Comparison of ENCODE assay signal across 8 cellular contexts in genomic region chr1:36366091-36366661, GRCh38. TPM values are rescaled to one million over a fixed set of nuclear protein-coding genes. Genes with fewer than 3 reads are reported as not detected.
DNase-seq lines count a peak whose midpoint lies in the region; ATAC-seq lines count a peak whose summit lies in the region.

No MANE protein-coding gene starts in this region.

- no peak overlapping the region for H2AFZ ChIP-seq in mesenchymal stem cell (ENCODE audit: low read depth, low read length)

- H3K79me1 ChIP-seq in mesenchymal stem cell (replicated peaks; ENCODE audit: low read length, poor library complexity, severe bottlenecking) = peaks cover 17% of the 10 kb centered on the region

- H3K27ac Mint-ChIP-seq in T-helper 2 cell treated with Interferon-gamma antibody and Interleukin-4, amounts not matched to agents 5 μg/mL and 100 μg/mL, for 36 hours = peak overlapping the region; percentile 89
- peak overlapping the region; percentile 88 for H3K27ac Mint-ChIP-seq in central memory CD8-positive, alpha-beta T cell (ENCODE audit: low read depth)

- peak; percentile 83 for ATAC-seq in central memory CD8-positive, alpha-beta T cell (replicated peaks; ENCODE audit: extremely low read depth, poor library complexity, severe bottlenecking)

- H3K18ac ChIP-seq in mesenchymal stem cell (ENCODE audit: low read depth in 1 of 2, low read length in 2 of 2) = peak overlapping the region; percentile 3 to 73

- 74% methylated on average over 16 of the region's 18 CpGs for WGBS in mesenchymal stem cell

- H3K27me3 Mint-ChIP-seq in T-helper 2 cell treated with Interferon-gamma antibody and Interleukin-4, amounts not matched to agents 5 μg/mL and 100 μg/mL, for 36 hours (ENCODE audit: low read depth) = no peaks in the 10 kb centered on the region
- H3K27me3 Mint-ChIP-seq in central memory CD8-positive, alpha-beta T cell = no peaks in the 10 kb centered on the region

- no peaks in the 10 kb centered on the region for H3K9me3 Mint-ChIP-seq in T-helper 2 cell treated with Interferon-gamma antibody and Interleukin-4, amounts not matched to agents 5 μg/mL and 100 μg/mL, for 36 hours
- H3K9me3 Mint-ChIP-seq in central memory CD8-positive, alpha-beta T cell = no peaks in the 10 kb centered on the region

- peak overlapping the region; percentile 23 for H2AK5ac ChIP-seq in mesenchymal stem cell (ENCODE audit: low read length, severe bottlenecking)

- H2BK12ac ChIP-seq in mesenchymal stem cell (ENCODE audit: low read length in 2 of 2) = peak overlapping the region; percentile 0 to 18

- peak; percentile 57 for DNase-seq in ELR (ENCODE audit: low read depth)
- no peak for DNase-seq in T-helper 2 cell treated with Interferon-gamma antibody and Interleukin-4, amounts not matched to agents 5 μg/mL and 100 μg/mL, for 36 hours (ENCODE audit: low spot score)
- peak in 1 of 2 donors; percentile 28 for DNase-seq in central memory CD8-positive, alpha-beta T cell (ENCODE audit: low spot score in 2 of 2)
- peak; percentile 53 for DNase-seq in mesenchymal stem cell
- no peak for DNase-seq in germinal center (ENCODE audit: low spot score)
- DNase-seq in NCI-H748 (lab: John Stamatoyannopoulos, UW; ENCODE audit: unreplicated experiment) = no peak
- DNase-seq in NCI-H748 treated with DMSO at 0.1 percent for 48 hours (lab: John Stamatoyannopoulos, UW) = no peak

- no peak overlapping the region for H3K23ac ChIP-seq in mesenchymal stem cell (ENCODE audit: low read length in 2 of 2)

- H4K91ac ChIP-seq in mesenchymal stem cell (ENCODE audit: low read length) = peak overlapping the region; percentile 75

- H3K9me3 ChIP-seq in mesenchymal stem cell (ENCODE audit: control insufficient read depth, low read length) = no peaks in the 10 kb centered on the region
- no peaks in the 10 kb centered on the region for H3K9me3 ChIP-seq in subcutaneous abdominal adipose tissue (ENCODE audit: control insufficient read depth in 5 of 5, low read length in 5 of 5)

- no peak overlapping the region for H3K27ac ChIP-seq in mesenchymal stem cell (ENCODE audit: low read length, poor library complexity, severe bottlenecking)
- peak overlapping the region; percentile 80 for H3K27ac ChIP-seq in subcutaneous abdominal adipose tissue (ENCODE audit: low read depth, low read length)

- H4K8ac ChIP-seq in mesenchymal stem cell (ENCODE audit: low read length) = peak overlapping the region; percentile 88

- H3K4me2 ChIP-seq in mesenchymal stem cell (ENCODE audit: low read length, poor library complexity, severe bottlenecking) = no peak overlapping the region

- peak overlapping the region in 1 of 2 experiments; percentile 55 for H3K14ac ChIP-seq in mesenchymal stem cell (ENCODE audit: low read length in 2 of 2)

- H3K36me3 ChIP-seq in mesenchymal stem cell (ENCODE audit: control insufficient read depth in 1 of 2, insufficient read depth in 2 of 2, low read depth in 1 of 2, low read length in 2 of 2) = peaks cover 41 to 45% of the 10 kb centered on the region in 2 experiments
- H3K36me3 ChIP-seq in subcutaneous abdominal adipose tissue (ENCODE audit: control insufficient read depth in 5 of 5, insufficient read depth in 5 of 5, low read length in 5 of 5) = peaks cover 2 to 27% (median 26%) of the 10 kb centered on the region in 5 donors

- H3K36me3 Mint-ChIP-seq in T-helper 2 cell treated with Interferon-gamma antibody and Interleukin-4, amounts not matched to agents 5 μg/mL and 100 μg/mL, for 36 hours (ENCODE audit: low read depth) = peaks cover 21% of the 10 kb centered on the region
- peaks cover 21% of the 10 kb centered on the region for H3K36me3 Mint-ChIP-seq in central memory CD8-positive, alpha-beta T cell (ENCODE audit: insufficient read depth)

- no peaks in the 10 kb centered on the region for H3K27me3 ChIP-seq in mesenchymal stem cell (ENCODE audit: control insufficient read depth in 1 of 2, insufficient read depth in 1 of 2, low read length in 2 of 2)
- H3K27me3 ChIP-seq in subcutaneous abdominal adipose tissue (ENCODE audit: control insufficient read depth in 5 of 5, insufficient read depth in 4 of 5, low read length in 5 of 5) = no peaks in the 10 kb centered on the region

- H3K4ac ChIP-seq in mesenchymal stem cell (ENCODE audit: low read depth in 1 of 2, low read length in 2 of 2) = peak overlapping the region; percentile 44 to 68

- peaks cover 30% of the 10 kb centered on the region for H3K4me1 ChIP-seq in mesenchymal stem cell (ENCODE audit: control insufficient read depth, insufficient read depth, low read depth, low read length)
- H3K4me1 ChIP-seq in subcutaneous abdominal adipose tissue (ENCODE audit: control insufficient read depth in 5 of 5, insufficient read depth in 5 of 5, low read length in 5 of 5) = peaks cover 9 to 35% (median 31%) of the 10 kb centered on the region in 5 donors

- peak overlapping the region; percentile 17 for H2BK15ac ChIP-seq in mesenchymal stem cell (ENCODE audit: low read depth, poor library complexity, severe bottlenecking)

- H2BK5ac ChIP-seq in mesenchymal stem cell (ENCODE audit: low read depth, low read length, poor library complexity, severe bottlenecking) = no peak overlapping the region

- H3K4me3 ChIP-seq in mesenchymal stem cell (ENCODE audit: insufficient read depth in 1 of 2, low read depth in 1 of 2, low read length in 2 of 2) (peak overlapping the region in 1 of 2 experiments; percentile 10), subcutaneous abdominal adipose tissue (ENCODE audit: low read depth in 1 of 5, low read length in 5 of 5) (peak overlapping the region in 1 of 5 donors; percentile 13)

- H3K4me1 Mint-ChIP-seq in T-helper 2 cell treated with Interferon-gamma antibody and Interleukin-4, amounts not matched to agents 5 μg/mL and 100 μg/mL, for 36 hours (ENCODE audit: low read depth) = peaks cover 33% of the 10 kb centered on the region
- peaks cover 34% of the 10 kb centered on the region for H3K4me1 Mint-ChIP-seq in central memory CD8-positive, alpha-beta T cell

- peak overlapping the region; percentile 65 for H3K4me3 Mint-ChIP-seq in T-helper 2 cell treated with Interferon-gamma antibody and Interleukin-4, amounts not matched to agents 5 μg/mL and 100 μg/mL, for 36 hours
- H3K4me3 Mint-ChIP-seq in central memory CD8-positive, alpha-beta T cell = no peak overlapping the region

- peak overlapping the region; percentile 9 for H2BK120ac ChIP-seq in mesenchymal stem cell (ENCODE audit: low read depth, low read length)

- peak overlapping the region; percentile 74 for H3K9ac ChIP-seq in mesenchymal stem cell (ENCODE audit: low read length)
- peak overlapping the region in 2 of 5 donors; percentile 48 to 57 for H3K9ac ChIP-seq in subcutaneous abdominal adipose tissue (ENCODE audit: low read length in 5 of 5)

RNA-seq across cellular contexts. Expression of gene STK40, which starts 19.5 kb away (rescaled TPM):
- polyA plus RNA-seq in mesenchymal stem cell (2013, experiment 1 of 2) = 55.6 TPM
- 54.5 TPM for polyA plus RNA-seq in mesenchymal stem cell (2013, experiment 2 of 2)

RNA-seq across cellular contexts. Expression of gene LSM10, which starts 31.5 kb away (rescaled TPM):
- 62.4 TPM for polyA plus RNA-seq in mesenchymal stem cell (2013, experiment 1 of 2)
- polyA plus RNA-seq in mesenchymal stem cell (2013, experiment 2 of 2) = 61.1 TPM

RNA-seq across cellular contexts. Expression of gene EVA1B, which starts 42.7 kb away (rescaled TPM):
- 129 TPM for polyA plus RNA-seq in mesenchymal stem cell (2013, experiment 1 of 2)
- polyA plus RNA-seq in mesenchymal stem cell (2013, experiment 2 of 2) = 133 TPM

Comparison
In these comparisons a context has a peak if more than half of its experiments do, and no peak if none do; other contexts are left out.
1. DNase-seq: peak in ELR (single experiment) and mesenchymal stem cell (single experiment); none in T-helper 2 cell treated with Interferon-gamma antibody and Interleukin-4, amounts not matched to agents 5 μg/mL and 100 μg/mL, for 36 hours (single experiment), germinal center (single experiment), NCI-H748 (single experiment) and NCI-H748 treated with DMSO at 0.1 percent for 48 hours (single experiment).